ENCODE assay signal across 8 cellular contexts in genomic region chr7:130942211-130942964, GRCh38.
DNase-seq lines count a peak whose midpoint lies in the region; ATAC-seq and TF ChIP-seq lines count a peak whose summit lies in the region.

No MANE protein-coding gene starts in this region.

- peaks cover 0 to 3% (median 0%) of the 10 kb centered on the region in 3 donors for H3K36me3 ChIP-seq in skeletal muscle tissue (ENCODE audit: control insufficient read depth in 3 of 3, insufficient read depth in 3 of 3, low read length in 3 of 3)

- peak overlapping the region; percentile 93 for H3K27ac ChIP-seq in skeletal muscle tissue (ENCODE audit: low read depth, low read length)

- H3K9ac ChIP-seq in skeletal muscle tissue (ENCODE audit: low read depth in 1 of 3, low read length in 3 of 3): peak overlapping the region; percentile 68 to 90 (median 84)

- no peak for TF ChIP-seq CTCF in fibroblast of villous mesenchyme (IDR thresholded peaks at IDR 0.05; ENCODE audit: insufficient read depth, low read depth, low read length)

- POLR2A ChIA-PET in HEK293T (lab: Yijun Ruan, JAX): interaction anchor here (0.9 to 1.9 kb wide), 8 partner anchors 10 to 46 kb away, joined by 3 to 11 read pairs (median 4); no protein-coding TSS in a partner anchor

- no peak for ATAC-seq in GM19035 (IDR thresholded peaks at IDR 0.05; ENCODE audit: unreplicated experiment)
- no peak for ATAC-seq in HG02759 (IDR thresholded peaks at IDR 0.05; ENCODE audit: unreplicated experiment)

- H3K4me3 ChIP-seq in fibroblast of villous mesenchyme (ENCODE audit: low read depth, low read length): peak overlapping the region; percentile 26
- H3K4me3 ChIP-seq in skeletal muscle tissue (ENCODE audit: low read length in 3 of 3): peak overlapping the region; percentile 49 to 87 (median 75)

- DNase-seq in HEK293T (ENCODE audit: extremely low spot score) (peak; percentile 31), T-helper 22 cell (ENCODE audit: low read depth) (peak; percentile 49), fibroblast of villous mesenchyme (ENCODE audit: low read depth) (peak; percentile 97), islet precursor cell (no peak), NCI-H1417 treated with DMSO at 0.1 percent for 48 hours (lab: John Stamatoyannopoulos, UW) (no peak)

- H3K9me3 ChIP-seq in skeletal muscle tissue (ENCODE audit: control insufficient read depth in 3 of 3, low read length in 3 of 3): no peaks in the 10 kb centered on the region

- CTCF ChIA-PET in HEK293T (lab: Yijun Ruan, JAX): interaction anchor here (0.9 to 1.6 kb wide), 2 partner anchors 13 to 46 kb away, joined by 3 to 9 read pairs; no protein-coding TSS in a partner anchor

- H3K4me1 ChIP-seq in skeletal muscle tissue (ENCODE audit: control insufficient read depth in 3 of 3, insufficient read depth in 3 of 3, low read length in 3 of 3): peaks cover 14 to 61% (median 55%) of the 10 kb centered on the region in 3 donors

- H3K27me3 ChIP-seq in skeletal muscle tissue (ENCODE audit: control insufficient read depth in 3 of 3, insufficient read depth in 3 of 3, low read length in 3 of 3): no peaks in the 10 kb centered on the region

TF ChIP-seq in HEK293T, 16 proteins besides CTCF, POLR2A, EP300 and RAD21:
- no peak for TF ChIP-seq SP1 (IDR thresholded peaks at IDR 0.05)
- no peak for TF ChIP-seq HDGF (IDR thresholded peaks at IDR 0.05; ENCODE audit: borderline replicate concordance)
- TF ChIP-seq ARNT (IDR thresholded peaks at IDR 0.05): no peak
- TF ChIP-seq NFRKB (IDR thresholded peaks at IDR 0.05): no peak
- no peak for TF ChIP-seq BHLHE40 (IDR thresholded peaks at IDR 0.05; ENCODE audit: borderline replicate concordance)
- no peak for TF ChIP-seq CTBP1 (IDR thresholded peaks at IDR 0.05; ENCODE audit: borderline replicate concordance)
- no peak for TF ChIP-seq SUZ12 (IDR thresholded peaks at IDR 0.05)
- TF ChIP-seq FOXM1 (IDR thresholded peaks at IDR 0.05; ENCODE audit: borderline replicate concordance): no peak
- no peak for TF ChIP-seq LEF1 (IDR thresholded peaks at IDR 0.05; ENCODE audit: borderline replicate concordance)
- TF ChIP-seq ZNF384 (IDR thresholded peaks at IDR 0.05): no peak
- no peak for TF ChIP-seq L3MBTL2 (conservative IDR thresholded peaks at IDR 0.05)
- no peak for TF ChIP-seq TARDBP (IDR thresholded peaks at IDR 0.05)
- no peak for TF ChIP-seq PKNOX1 (IDR thresholded peaks at IDR 0.05)
- no peak for TF ChIP-seq FOXA1 (IDR thresholded peaks at IDR 0.05)
- TF ChIP-seq ELF4 (IDR thresholded peaks at IDR 0.05): no peak
TF ChIP-seq in HEK293T: peak in this region for 0.

Comparison
In these comparisons a context has a peak if more than half of its experiments do, and no peak if none do; other contexts are left out.
1. DNase-seq: peak in HEK293T (single experiment), T-helper 22 cell (single experiment) and fibroblast of villous mesenchyme (single experiment); none in islet precursor cell (single experiment) and NCI-H1417 treated with DMSO at 0.1 percent for 48 hours (single experiment).